27 cellular contexts compared by ENCODE assay signal in the genomic region with DNA sequence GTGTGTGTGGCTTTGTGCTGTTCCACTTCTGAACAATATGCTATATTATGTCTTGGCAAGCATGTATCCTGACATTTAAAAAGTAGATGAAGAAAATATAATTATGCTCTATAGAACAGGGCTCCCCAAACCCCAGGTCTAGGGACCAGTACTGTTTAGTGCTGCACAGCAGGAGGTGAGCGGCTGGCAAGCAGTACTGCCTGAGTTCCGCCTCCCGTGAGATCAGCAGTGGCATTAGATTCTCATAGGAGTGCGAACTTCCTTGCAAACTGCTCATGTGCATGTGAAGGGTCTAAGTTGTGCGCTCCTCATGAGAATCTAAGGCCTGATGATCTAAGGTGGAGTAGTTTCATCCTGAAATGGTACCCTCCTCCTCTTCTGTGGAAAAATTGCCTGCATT.
"Had no signal": no experiment of that assay in that cellular context is flagged by ENCODE, and none has a peak within 500 bp of the region (broad histone marks: within the 10 kb centered on the region; RNA-seq: fewer than 3 reads in every experiment).

No MANE protein-coding gene starts in this region.

- H3K9me3 Mint-ChIP-seq: activated CD4-positive, alpha-beta T cell treated with anti-CD3 and anti-CD28 coated beads, Interleukin-2, amount 10 ng/mL, durations not matched to agents 24 days and 14 days; activated T-cell treated with anti-CD3 and anti-CD28 coated beads, Interleukin-2, amount 50 U/mL, for 24 hours; brain had no signal

- H3K9me3 ChIP-seq: MG63, Peyer's patch, SJSA1 had no signal

- H3K4me1 ChIP-seq: Peyer's patch, SJSA1 had no signal

- ATAC-seq: activated CD8-positive, alpha-beta memory T cell treated with anti-CD3 and anti-CD28 coated beads, Interleukin-2, amount 10 ng/mL, durations not matched to agents 7 days and 5 days; SK-N-SH treated with all-trans-retinoic acid at 6 μM for 48 hours had no signal

- DNase-seq: activated B cell treated with CpG ODN at 0.5 μM for 24 hours; activated CD4-positive, alpha-beta T cell treated with anti-CD3 and anti-CD28 coated beads for 1 hour; activated CD4-positive, alpha-beta T cell treated with anti-CD3 and anti-CD28 coated beads, Interleukin-2, amount 10 ng/mL, durations not matched to agents 24 days and 14 days; activated CD4-positive, alpha-beta T cell treated with anti-CD3 and anti-CD28 coated beads, Interleukin-2, amount 50 U/mL, for 48 hours; activated CD8-positive, alpha-beta memory T cell treated with anti-CD3 and anti-CD28 coated beads, Interleukin-2, amount 10 ng/mL, durations not matched to agents 7 days and 5 days; activated effector memory CD4-positive, alpha-beta T cell treated with anti-CD3 and anti-CD28 coated beads, Interleukin-2, amount 50 U/mL, for 16 hours; activated naive CD4-positive, alpha-beta T cell treated with Interleukin-2 at 50 U/mL for 16 hours; activated T-cell treated with anti-CD3 and anti-CD28 coated beads, Interleukin-2, amount 50 U/mL, for 24 hours; amygdala; MG63; MV-4-11; NCI-H1092 treated with DMSO at 0.1 percent for 48 hours; NCI-H1417 treated with DMSO at 0.1 percent for 48 hours; NCI-H1694; NCI-H2029; NCI-H524 treated with DMSO at 0.1 percent for 48 hours; NCI-H748 treated with DMSO at 0.1 percent for 48 hours; Peyer's patch; SHP77 had no signal

- H3K36me3 ChIP-seq: MG63, Peyer's patch, SJSA1 had no signal

- H3K27ac ChIP-seq: Peyer's patch, SJSA1 had no signal

- H3K27ac Mint-ChIP-seq: activated B cell treated with CpG ODN at 0.5 μM for 24 hours; activated CD8-positive, alpha-beta memory T cell treated with anti-CD3 and anti-CD28 coated beads, Interleukin-2, amount 10 ng/mL, durations not matched to agents 7 days and 5 days; activated naive CD8-positive, alpha-beta T cell; activated T-cell treated with anti-CD3 and anti-CD28 coated beads, Interleukin-2, amount 50 U/mL, for 24 hours; activated T-helper 1 cell treated with anti-CD3 and anti-CD28 coated beads, Interleukin-12 subunit alpha, Interleukin-12 subunit beta, Interleukin-2, Interleukin-4 antibody, amounts not matched to agents 30 ng/mL and 10 ng/mL and 1 ng/mL, durations not matched to agents 14 hours and 24 hours and 36 hours; T-helper 1 cell treated with Interleukin-12 subunit alpha and Interleukin-12 subunit beta and Interleukin-4 antibody, amounts not matched to agents 30 μg/mL and 1 μg/mL, for 36 hours had no signal

- H3K4me3 Mint-ChIP-seq: activated B cell treated with CpG ODN at 0.5 μM for 24 hours; activated CD4-positive, alpha-beta T cell treated with anti-CD3 and anti-CD28 coated beads, Interleukin-2, amount 10 ng/mL, durations not matched to agents 24 days and 14 days; activated CD8-positive, alpha-beta memory T cell treated with anti-CD3 and anti-CD28 coated beads, Interleukin-2, amount 10 ng/mL, durations not matched to agents 7 days and 5 days; activated naive CD8-positive, alpha-beta T cell; activated T-cell treated with anti-CD3 and anti-CD28 coated beads, Interleukin-2, amount 50 U/mL, for 24 hours; activated T-helper 1 cell treated with anti-CD3 and anti-CD28 coated beads, Interleukin-12 subunit alpha, Interleukin-12 subunit beta, Interleukin-2, Interleukin-4 antibody, amounts not matched to agents 30 ng/mL and 10 ng/mL and 1 ng/mL, durations not matched to agents 14 hours and 24 hours and 36 hours; brain; central memory CD8-positive, alpha-beta T cell; T-helper 1 cell treated with Interleukin-12 subunit alpha and Interleukin-12 subunit beta and Interleukin-4 antibody, amounts not matched to agents 30 μg/mL and 1 μg/mL, for 36 hours had no signal

- H3K27me3 ChIP-seq: MG63, Peyer's patch, SJSA1 had no signal

- H3K36me3 Mint-ChIP-seq: activated CD8-positive, alpha-beta memory T cell treated with anti-CD3 and anti-CD28 coated beads, Interleukin-2, amount 10 ng/mL, durations not matched to agents 7 days and 5 days; activated naive CD8-positive, alpha-beta T cell; brain had no signal

- H3K27me3 Mint-ChIP-seq: activated B cell treated with CpG ODN at 0.5 μM for 24 hours; activated CD4-positive, alpha-beta T cell treated with anti-CD3 and anti-CD28 coated beads, Interleukin-2, amount 10 ng/mL, durations not matched to agents 24 days and 14 days; activated CD8-positive, alpha-beta memory T cell treated with anti-CD3 and anti-CD28 coated beads, Interleukin-2, amount 10 ng/mL, durations not matched to agents 7 days and 5 days; activated naive CD8-positive, alpha-beta T cell; activated T-cell treated with anti-CD3 and anti-CD28 coated beads, Interleukin-2, amount 50 U/mL, for 24 hours; brain; central memory CD8-positive, alpha-beta T cell had no signal

- H3K4me1 Mint-ChIP-seq: activated B cell treated with CpG ODN at 0.5 μM for 24 hours; activated CD4-positive, alpha-beta T cell treated with anti-CD3 and anti-CD28 coated beads, Interleukin-2, amount 10 ng/mL, durations not matched to agents 24 days and 14 days; activated CD8-positive, alpha-beta memory T cell treated with anti-CD3 and anti-CD28 coated beads, Interleukin-2, amount 10 ng/mL, durations not matched to agents 7 days and 5 days; central memory CD8-positive, alpha-beta T cell had no signal

- H3K4me3 ChIP-seq: MG63, Peyer's patch, SJSA1 had no signal

- FAIRE-seq: astrocyte had no signal
